Comparison of ENCODE assay signal across 5 cellular contexts in the genomic region with DNA sequence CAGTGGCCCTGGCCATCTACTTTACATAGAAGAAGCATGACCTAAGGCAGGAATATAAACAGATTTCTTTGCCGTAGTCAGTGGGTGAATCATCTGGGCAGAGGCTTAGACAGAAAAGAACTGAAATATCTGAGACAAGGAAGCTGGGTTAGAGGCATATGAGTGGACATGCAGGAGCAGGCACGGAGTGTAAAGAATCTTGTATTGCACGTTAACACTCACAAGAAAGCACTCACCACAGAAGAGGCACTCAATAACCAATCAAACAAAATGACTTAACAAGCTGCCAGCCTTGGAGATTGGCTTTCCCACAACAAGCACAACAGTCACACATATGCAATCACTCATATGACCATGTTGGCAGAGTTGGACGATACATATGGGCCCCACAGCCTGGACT.
DNase-seq lines count a peak whose midpoint lies in the region; ATAC-seq and TF ChIP-seq lines count a peak whose summit lies in the region.
"Not testable (repeated sequence)": the region's sequence is repeated elsewhere in the genome, so short reads cannot be mapped to it uniquely, and the experiment has no call there.

No MANE protein-coding gene starts in this region.

- not testable (repeated sequence) for H3K9me3 ChIP-seq in mammary epithelial cell (replicated peaks; ENCODE audit: insufficient read depth, low read length)

- H3K4me2 ChIP-seq in mammary epithelial cell (ENCODE audit: insufficient read depth, low read depth, low read length) = not testable (repeated sequence)

- H3K36me3 ChIP-seq in mammary epithelial cell (ENCODE audit: insufficient read depth, low read length) = not testable (repeated sequence)

- BruUV-seq in mammary epithelial cell (replicated peaks; lab: Mats Ljungman, UMichigan) = not testable (repeated sequence)

- not testable (repeated sequence) for H2AFZ ChIP-seq in mammary epithelial cell (ENCODE audit: low read depth, low read length)

- peak; percentile 0 for DNase-seq in ELR (ENCODE audit: low read depth)
- peak; percentile 2 for DNase-seq in M059J (ENCODE audit: low read depth)
- DNase-seq in mammary epithelial cell = peak; percentile 79
- peak; percentile 85 for DNase-seq in epithelial cell of esophagus (ENCODE audit: low read depth)
- peak; percentile 71 to 82 for DNase-seq in foreskin keratinocyte

- intact Hi-C loops in mammary epithelial cell (cut with micrococcal nuclease) = not testable (repeated sequence)

- ATAC-seq in foreskin keratinocyte = not testable (repeated sequence)

- 33% methylated on average over 2 of the region's 4 CpGs for WGBS in mammary epithelial cell (ENCODE audit: low coverage, missing lambda C conversion rate)

- H3K4me3 ChIP-seq in mammary epithelial cell (replicated peaks in 1 of 3; ENCODE audit: insufficient read depth in 1 of 3, low read depth in 2 of 3, low read length in 3 of 3); epithelial cell of esophagus (ENCODE audit: low read length): not testable (repeated sequence)

- H4K20me1 ChIP-seq in mammary epithelial cell (ENCODE audit: insufficient read depth, low read length) = not testable (repeated sequence)

- dilution Hi-C loops in mammary epithelial cell (cut with HindIII; ENCODE audit: low sequenced_read_pairs) = not testable (repeated sequence)

- in situ Hi-C loops in mammary epithelial cell (cut with MboI; ENCODE audit: low sequenced_read_pairs in 2 of 2) = not testable (repeated sequence)

- H3K79me2 ChIP-seq in mammary epithelial cell (ENCODE audit: insufficient read depth, low read length) = not testable (repeated sequence)

- not testable (repeated sequence) for H3K9ac ChIP-seq in mammary epithelial cell (ENCODE audit: insufficient read depth, low read length)

- CTCF ChIA-PET in mammary epithelial cell (lab: Charles Lee; ENCODE audit: low non-redundant PET) = not testable (repeated sequence)

- H3K4me1 ChIP-seq in mammary epithelial cell (ENCODE audit: insufficient read depth, low read length); foreskin keratinocyte: not testable (repeated sequence)

- H3K27me3 ChIP-seq in mammary epithelial cell (ENCODE audit: insufficient read depth, low read length); foreskin keratinocyte: not testable (repeated sequence)

- not testable (repeated sequence) for TF ChIP-seq CTCF in mammary epithelial cell (conservative IDR thresholded peaks at IDR 0.05 in 1 of 2, IDR thresholded peaks at IDR 0.05 in 1 of 2; ENCODE audit: extremely low read depth in 1 of 2, insufficient read depth in 1 of 2, low read depth in 1 of 2, low read length in 2 of 2); epithelial cell of esophagus (IDR thresholded peaks at IDR 0.05; ENCODE audit: insufficient read depth, low read depth, low read length, missing control alignments); foreskin keratinocyte (conservative IDR thresholded peaks at IDR 0.05)

- H3K27ac ChIP-seq in mammary epithelial cell (ENCODE audit: insufficient read depth, low read depth, low read length); foreskin keratinocyte: not testable (repeated sequence)

Comparison
In these comparisons a context has a peak if more than half of its experiments do, and no peak if none do; other contexts are left out.
1. DNase-seq: peak in every context shown above with its lines; median percentile 85 in epithelial cell of esophagus; 79 in mammary epithelial cell; 76 in foreskin keratinocyte; 2 in M059J; 0 in ELR.